8 cellular contexts compared by ENCODE assay signal in the genomic region with DNA sequence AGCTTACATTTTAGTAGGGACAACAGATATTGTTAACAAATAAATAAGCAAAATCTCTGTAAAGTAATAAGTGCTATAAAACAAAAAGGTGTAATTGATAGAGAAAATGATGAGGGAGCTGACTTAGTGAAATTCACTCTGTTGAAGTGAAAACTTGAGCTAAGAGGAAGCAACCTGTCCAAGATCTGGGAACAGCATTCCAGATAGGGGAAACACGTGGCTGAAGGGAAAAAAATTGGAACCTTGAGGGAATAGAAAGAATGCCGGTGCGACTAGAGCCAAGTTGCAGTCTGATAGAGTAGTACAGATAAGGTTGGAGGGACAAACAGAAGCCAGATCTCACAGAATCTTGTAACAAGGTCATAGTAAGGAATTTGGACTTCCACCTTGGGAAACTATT. TPM values are rescaled to one million over a fixed set of nuclear protein-coding genes. Genes with fewer than 3 reads are reported as not detected.
A peak's percentile ranks its signal among the peaks of the same experiment; 100 is the strongest.
DNase-seq lines count a peak whose midpoint lies in the region; ATAC-seq and TF ChIP-seq lines count a peak whose summit lies in the region.

No MANE protein-coding gene starts in this region.

- peaks cover 25 to 49% (median 36%) of the 10 kb centered on the region in 5 donors for H3K27me3 Mint-ChIP-seq in naive thymus-derived CD4-positive, alpha-beta T cell

- H3K9ac ChIP-seq in BLaER1 treated with 17β-estradiol and CSF1 and Interleukin-3, amounts not matched to agents 10 nM and 100 nM: peak overlapping the region; percentile 86 to 96 (median 93); a peak in 18 of 22 replicates

- H3K9me3 ChIP-seq in BLaER1 treated with 17β-estradiol and CSF1 and Interleukin-3, amounts not matched to agents 10 nM and 100 nM (replicated peaks in 1 of 11): no peaks in the 10 kb centered on the region
- no peaks in the 10 kb centered on the region for H3K9me3 ChIP-seq in naive thymus-derived CD4-positive, alpha-beta T cell (ENCODE audit: control insufficient read depth in 2 of 3, low read length in 3 of 3)

- peak overlapping the region in 8 of 9 donors; percentile 63 to 97 (median 93) for H3K27ac Mint-ChIP-seq in naive thymus-derived CD4-positive, alpha-beta T cell

- CTCF ChIA-PET in naive thymus-derived CD4-positive, alpha-beta T cell (lab: Charles Lee): interaction anchor here (1.6 kb wide), 1 partner anchor 34 kb away, joined by 4 read pairs; a partner anchor contains a TSS

- ATAC-seq in naive thymus-derived CD4-positive, alpha-beta T cell: no peak
- ATAC-seq in HG03378 (IDR thresholded peaks at IDR 0.05; ENCODE audit: unreplicated experiment) (no peak), HG03432 (IDR thresholded peaks at IDR 0.05; ENCODE audit: unreplicated experiment) (no peak)

- no peaks in the 10 kb centered on the region for H3K27me3 ChIP-seq in BLaER1 treated with 17β-estradiol and CSF1 and Interleukin-3, amounts not matched to agents 10 nM and 100 nM
- peaks cover 2 to 9% of the 10 kb centered on the region in 2 donors for H3K27me3 ChIP-seq in naive thymus-derived CD4-positive, alpha-beta T cell (ENCODE audit: control insufficient read depth in 2 of 2, insufficient read depth in 2 of 2, low read length in 2 of 2)

- H3K4me1 ChIP-seq in BLaER1 treated with 17β-estradiol and CSF1 and Interleukin-3, amounts not matched to agents 10 nM and 100 nM: peaks cover 33 to 54% (median 37%) of the 10 kb centered on the region in 10 experiments
- H3K4me1 ChIP-seq in naive thymus-derived CD4-positive, alpha-beta T cell (ENCODE audit: control insufficient read depth in 2 of 2, insufficient read depth in 2 of 2, low read length in 2 of 2): peaks cover 8 to 10% of the 10 kb centered on the region in 2 donors

- DNase-seq in M059J (ENCODE audit: low read depth) (peak; percentile 13), choroid plexus epithelial cell (ENCODE audit: low read depth) (no peak), D341Med (ENCODE audit: low spot score) (no peak)
- DNase-seq in naive thymus-derived CD4-positive, alpha-beta T cell: no peak
- no peak for DNase-seq in stimulated activated CD4-positive, alpha-beta T cell treated with anti-CD3 and anti-CD28 coated beads, Interleukin-4, amount 100 ng/mL, for 1 hour

- peak overlapping the region; percentile 89 to 98 (median 94) for H3K4me3 Mint-ChIP-seq in naive thymus-derived CD4-positive, alpha-beta T cell

- peaks cover 24 to 55% (median 35%) of the 10 kb centered on the region in 7 donors for H3K4me1 Mint-ChIP-seq in naive thymus-derived CD4-positive, alpha-beta T cell

- no peaks in the 10 kb centered on the region for H3K9me3 Mint-ChIP-seq in naive thymus-derived CD4-positive, alpha-beta T cell

- H4K20me1 ChIP-seq in BLaER1 treated with 17β-estradiol and CSF1 and Interleukin-3, amounts not matched to agents 10 nM and 100 nM: peaks cover 0 to 40% (median 25%) of the 10 kb centered on the region in 11 experiments; a peak in 18 of 22 replicates

- peak overlapping the region; percentile 79 to 95 (median 86) for H3K4me3 ChIP-seq in BLaER1 treated with 17β-estradiol and CSF1 and Interleukin-3, amounts not matched to agents 10 nM and 100 nM
- peak overlapping the region; percentile 77 for H3K4me3 ChIP-seq in choroid plexus epithelial cell (ENCODE audit: low read depth, low read length)
- H3K4me3 ChIP-seq in naive thymus-derived CD4-positive, alpha-beta T cell (ENCODE audit: low read length): peak overlapping the region; percentile 89

- peaks cover 6 to 15% (median 14%) of the 10 kb centered on the region in 5 donors for H3K36me3 Mint-ChIP-seq in naive thymus-derived CD4-positive, alpha-beta T cell

- TF ChIP-seq CTCF in choroid plexus epithelial cell (conservative IDR thresholded peaks at IDR 0.05; ENCODE audit: low read depth, low read length): no peak

- peaks cover 21 to 32% (median 29%) of the 10 kb centered on the region in 11 experiments; a peak in 21 of 22 replicates for H3K36me3 ChIP-seq in BLaER1 treated with 17β-estradiol and CSF1 and Interleukin-3, amounts not matched to agents 10 nM and 100 nM
- H3K36me3 ChIP-seq in naive thymus-derived CD4-positive, alpha-beta T cell (ENCODE audit: control insufficient read depth in 2 of 3, insufficient read depth in 3 of 3, low read length in 3 of 3): peaks cover 0 to 11% (median 7%) of the 10 kb centered on the region in 3 experiments

- H3K27ac ChIP-seq in BLaER1 treated with 17β-estradiol and CSF1 and Interleukin-3, amounts not matched to agents 10 nM and 100 nM: peak overlapping the region; percentile 79 to 93 (median 88); a peak in 18 of 22 replicates
- H3K27ac ChIP-seq in naive thymus-derived CD4-positive, alpha-beta T cell (ENCODE audit: low read depth, low read length): peak overlapping the region; percentile 85

- peak overlapping the region; percentile 63 to 94 (median 75) for H3K4me2 ChIP-seq in BLaER1 treated with 17β-estradiol and CSF1 and Interleukin-3, amounts not matched to agents 10 nM and 100 nM

- POLR2A ChIA-PET in naive thymus-derived CD4-positive, alpha-beta T cell (lab: Charles Lee): interaction anchor here (1.5 kb wide), 1 partner anchor 35 kb away, joined by 4 read pairs; no protein-coding TSS in a partner anchor

- intact Hi-C loops in naive thymus-derived CD4-positive, alpha-beta T cell (cut with micrococcal nuclease): loop anchor here (1.0 to 5.0 kb wide), 3 partner anchors 35 to 148 kb away; a partner anchor contains a TSS

RNA-seq across cellular contexts. Expression of a gene that starts 0.6 kb away (rescaled TPM):
- total RNA-seq in M059J (2014; rRNA removed; shearing (Covaris generic)): 16.6 and 31.7 TPM in 2 replicates
- 10 to 100 TPM; 20.8 to 34.0 (median 29.3) TPM for total RNA-seq in naive thymus-derived CD4-positive, alpha-beta T cell
- polyA plus RNA-seq in naive thymus-derived CD4-positive, alpha-beta T cell: 10 to 100 TPM; 11.9 to 17.7 TPM

RNA-seq across cellular contexts. Expression of a gene that starts 34.6 kb away (rescaled TPM):
- 5.9 and 10.5 TPM in 2 replicates for total RNA-seq in M059J (2014; rRNA removed; shearing (Covaris generic))
- total RNA-seq in naive thymus-derived CD4-positive, alpha-beta T cell: 100 to 1,000 TPM in 3 of 5 experiments, 10 to 100 TPM in 2; 85.0 to 146 (median 128) TPM
- 100 to 1,000 TPM in 1 of 2 donors, 10 to 100 TPM in 1; 70.9 to 100 TPM for polyA plus RNA-seq in naive thymus-derived CD4-positive, alpha-beta T cell
